Comparison of ENCODE assay signal across 25 cellular contexts in genomic region chr1:5916572-5917280, GRCh38.
"Had no signal": no experiment of that assay in that cellular context is flagged by ENCODE, and none has a peak within 500 bp of the region (broad histone marks: within the 10 kb centered on the region; RNA-seq: fewer than 3 reads in every experiment).

No MANE protein-coding gene starts in this region.

- H3K9me3 Mint-ChIP-seq: activated CD4-positive, alpha-beta memory T cell treated with anti-CD3 and anti-CD28 coated beads, Interleukin-2, amount 10 ng/mL, durations not matched to agents 7 days and 5 days; activated naive CD4-positive, alpha-beta T cell treated with anti-CD3 and anti-CD28 coated beads, Interleukin-2, amount 50 U/mL, for 24 hours; activated naive CD8-positive, alpha-beta T cell treated with anti-CD3 and anti-CD28 coated beads, Interleukin-2, amount 10 ng/mL, durations not matched to agents 7 days and 5 days; activated T-helper 2 cell treated with anti-CD3 and anti-CD28 coated beads, Interferon-gamma antibody, Interleukin-2, Interleukin-4, amounts not matched to agents 10 μg/mL and 5 μg/mL and 100 μg/mL, durations not matched to agents 14 hours and 24 hours and 36 hours; IgD-negative memory B cell; T-cell had no signal

- H3K27me3 Mint-ChIP-seq: activated CD4-positive, alpha-beta memory T cell treated with anti-CD3 and anti-CD28 coated beads, Interleukin-2, amount 10 ng/mL, durations not matched to agents 7 days and 5 days; activated naive CD4-positive, alpha-beta T cell treated with anti-CD3 and anti-CD28 coated beads, Interleukin-2, amount 50 U/mL, for 24 hours; activated naive CD8-positive, alpha-beta T cell treated with anti-CD3 and anti-CD28 coated beads, Interleukin-2, amount 10 ng/mL, durations not matched to agents 7 days and 5 days; IgD-negative memory B cell; T-cell; T-helper 17 cell had no signal

- H3K27ac ChIP-seq: body of pancreas, breast epithelium, Peyer's patch, SJSA1 had no signal

- H3K4me3 Mint-ChIP-seq: activated CD4-positive, alpha-beta memory T cell treated with anti-CD3 and anti-CD28 coated beads, Interleukin-2, amount 10 ng/mL, durations not matched to agents 7 days and 5 days; activated naive CD4-positive, alpha-beta T cell treated with anti-CD3 and anti-CD28 coated beads, Interleukin-2, amount 50 U/mL, for 24 hours; activated naive CD8-positive, alpha-beta T cell treated with anti-CD3 and anti-CD28 coated beads, Interleukin-2, amount 10 ng/mL, durations not matched to agents 7 days and 5 days; IgD-negative memory B cell; T-cell; T-helper 17 cell had no signal

- H3K36me3 Mint-ChIP-seq: activated naive CD4-positive, alpha-beta T cell treated with anti-CD3 and anti-CD28 coated beads, Interleukin-2, amount 50 U/mL, for 24 hours; activated naive CD8-positive, alpha-beta T cell treated with anti-CD3 and anti-CD28 coated beads, Interleukin-2, amount 10 ng/mL, durations not matched to agents 7 days and 5 days had no signal

- H3K27me3 ChIP-seq: body of pancreas, breast epithelium, MG63, Peyer's patch, SJSA1 had no signal

- H3K4me2 ChIP-seq: SK-N-SH had no signal

- H3K9me3 ChIP-seq: body of pancreas, breast epithelium, MG63, Peyer's patch, SJSA1, SK-N-SH had no signal

- H3K36me3 ChIP-seq: breast epithelium, MG63, Peyer's patch, SJSA1 had no signal

- DNase-seq: activated CD4-positive, alpha-beta T cell treated with anti-CD3 and anti-CD28 coated beads for 1 hour; activated CD4-positive, CD25-positive, alpha-beta regulatory T cell; activated gamma-delta T cell; activated naive CD8-positive, alpha-beta T cell treated with anti-CD3 and anti-CD28 coated beads, Interleukin-2, amount 10 ng/mL, durations not matched to agents 7 days and 5 days; KG1; MG63; NCI-H1048; NCI-H1436; NCI-H1930; NCI-H2081 treated with DMSO at 0.1 percent for 48 hours; NCI-H226; NCI-H748 treated with DMSO at 0.1 percent for 48 hours; NK-92 treated with Interleukin-12 subunit alpha and Interleukin-12 subunit beta, amount 100 ng/mL, for 24 hours; SHP77 treated with DMSO at 0.1 percent for 48 hours had no signal

- H3K27ac Mint-ChIP-seq: activated naive CD8-positive, alpha-beta T cell treated with anti-CD3 and anti-CD28 coated beads, Interleukin-2, amount 10 ng/mL, durations not matched to agents 7 days and 5 days; IgD-negative memory B cell had no signal

- H3K4me3 ChIP-seq: body of pancreas, breast epithelium, MG63, Peyer's patch, SJSA1 had no signal

- H3K4me1 ChIP-seq: breast epithelium had no signal
